Comparison of ENCODE assay signal across 27 cellular contexts in the genomic region with DNA sequence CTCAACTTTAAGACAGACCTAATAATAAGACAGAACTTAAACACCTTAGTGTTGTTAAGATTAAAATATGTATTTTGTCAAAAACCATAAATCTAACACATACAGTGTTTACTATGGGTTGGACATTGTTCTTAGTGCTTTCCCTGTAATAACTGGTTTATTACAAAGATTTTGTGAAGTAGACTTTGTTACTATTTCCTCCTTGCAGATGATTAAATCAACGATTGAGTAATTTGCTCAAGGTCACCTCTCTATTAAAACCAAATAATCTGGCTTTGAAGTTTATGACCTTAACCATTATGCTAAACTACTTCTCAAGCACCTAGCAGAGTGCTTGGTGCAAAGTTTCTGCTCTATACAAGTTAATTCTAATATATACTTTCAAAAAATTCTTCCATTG.
"Had no signal": no experiment of that assay in that cellular context is flagged by ENCODE, and none has a peak within 500 bp of the region (broad histone marks: within the 10 kb centered on the region; RNA-seq: fewer than 3 reads in every experiment).

No MANE protein-coding gene starts in this region.

- H3K27me3 ChIP-seq: adrenal gland, ascending aorta, brain microvascular endothelial cell, dorsolateral prefrontal cortex had no signal

- H3K36me3 Mint-ChIP-seq: activated naive CD4-positive, alpha-beta T cell treated with anti-CD3 and anti-CD28 coated beads, Interleukin-2, amount 10 ng/mL, durations not matched to agents 7 days and 5 days had no signal

- H3K9me3 ChIP-seq: adrenal gland, ascending aorta had no signal

- H3K27me3 Mint-ChIP-seq: activated CD8-positive, alpha-beta T cell treated with anti-CD3 and anti-CD28 coated beads for 36 hours; activated naive CD4-positive, alpha-beta T cell treated with anti-CD3 and anti-CD28 coated beads, Interleukin-2, amount 10 ng/mL, durations not matched to agents 7 days and 5 days; central memory CD8-positive, alpha-beta T cell; dendritic cell treated with granulocyte-macrophage colony-stimulating factor and Interleukin-4, amounts not matched to agents 40 ng/mL and 50 ng/mL, for 4 days had no signal

- H3K9me3 Mint-ChIP-seq: central memory CD8-positive, alpha-beta T cell had no signal

- H3K36me3 ChIP-seq: adrenal gland, ascending aorta, brain microvascular endothelial cell had no signal

- H3K4me1 ChIP-seq: adrenal gland, ascending aorta had no signal

- DNase-seq: activated CD4-positive, alpha-beta T cell treated with anti-CD3 and anti-CD28 coated beads for 4 hours; activated CD4-positive, alpha-beta T cell treated with anti-CD3 and anti-CD28 coated beads, Interleukin-2, amount 50 U/mL, for 1 hour; activated CD4-positive, CD25-positive, alpha-beta regulatory T cell; activated CD4-positive, CD25-positive, alpha-beta regulatory T cell treated with anti-CD3 and anti-CD28 coated beads, Interleukin-2, amount 50 U/mL, for 72 hours; activated CD8-positive, alpha-beta memory T cell treated with anti-CD3 and anti-CD28 coated beads for 24 hours; activated gamma-delta T cell; activated naive CD4-positive, alpha-beta T cell; activated naive CD4-positive, alpha-beta T cell treated with anti-CD3 and anti-CD28 coated beads, Interleukin-2, amount 10 ng/mL, durations not matched to agents 7 days and 5 days; activated T-cell treated with anti-CD3 and anti-CD28 coated beads, Interleukin-2, amount 50 U/mL, for 1 hour; adrenal gland; brain microvascular endothelial cell; dorsolateral prefrontal cortex; effector memory CD4-positive, alpha-beta T cell; endodermal cell; foreskin fibroblast; T-helper 17 cell; T1000 had no signal

- ATAC-seq: esophagus mucosa, SK-N-SH treated with all-trans-retinoic acid at 6 μM for 48 hours, T-helper 17 cell had no signal

- H3K4me1 Mint-ChIP-seq: activated naive CD4-positive, alpha-beta T cell treated with anti-CD3 and anti-CD28 coated beads, Interleukin-2, amount 10 ng/mL, durations not matched to agents 7 days and 5 days; central memory CD8-positive, alpha-beta T cell; endodermal cell; T-helper 17 cell had no signal

- H3K4me3 Mint-ChIP-seq: activated CD8-positive, alpha-beta T cell treated with anti-CD3 and anti-CD28 coated beads for 36 hours; activated naive CD4-positive, alpha-beta T cell treated with anti-CD3 and anti-CD28 coated beads, Interleukin-2, amount 10 ng/mL, durations not matched to agents 7 days and 5 days; central memory CD8-positive, alpha-beta T cell; dendritic cell treated with granulocyte-macrophage colony-stimulating factor and Interleukin-4, amounts not matched to agents 40 ng/mL and 50 ng/mL, for 4 days; endodermal cell; T-helper 17 cell; T-helper 2 cell treated with Interferon-gamma antibody and Interleukin-4, amounts not matched to agents 5 μg/mL and 100 μg/mL, for 36 hours had no signal

- H3K4me3 ChIP-seq: adrenal gland, ascending aorta, coronary artery, dorsolateral prefrontal cortex had no signal

- FAIRE-seq: bronchial epithelial cell, frontal cortex had no signal

- H3K27ac ChIP-seq: adrenal gland, ascending aorta, brain microvascular endothelial cell, coronary artery, dorsolateral prefrontal cortex had no signal

- H3K27ac Mint-ChIP-seq: activated naive CD4-positive, alpha-beta T cell treated with anti-CD3 and anti-CD28 coated beads, Interleukin-2, amount 10 ng/mL, durations not matched to agents 7 days and 5 days; dendritic cell treated with granulocyte-macrophage colony-stimulating factor and Interleukin-4, amounts not matched to agents 40 ng/mL and 50 ng/mL, for 4 days; endodermal cell; T-helper 17 cell; T-helper 2 cell treated with Interferon-gamma antibody and Interleukin-4, amounts not matched to agents 5 μg/mL and 100 μg/mL, for 36 hours had no signal
